1 cellular context compared by ENCODE assay signal in the genomic region with DNA sequence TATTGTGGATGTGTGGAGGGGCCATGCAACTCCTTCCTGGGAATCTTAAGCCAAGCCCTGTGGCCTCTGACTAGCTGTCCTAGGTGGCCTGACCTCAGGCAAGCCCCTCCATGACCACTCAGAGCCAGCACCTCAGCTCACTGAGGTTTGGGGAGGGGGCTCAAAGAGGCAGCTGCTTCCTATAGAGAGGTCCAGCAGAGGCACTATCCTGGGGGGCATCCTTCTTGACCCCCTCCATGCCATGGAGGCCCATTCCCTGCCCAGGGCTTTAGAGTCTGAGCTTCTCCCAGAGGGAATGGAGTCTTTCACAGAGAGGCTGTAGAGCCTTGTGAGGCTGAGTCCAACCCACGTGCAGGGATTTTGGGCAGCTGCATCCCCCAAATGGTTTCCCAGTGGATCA.
TF ChIP-seq lines count a peak whose summit lies in the region.

No MANE protein-coding gene starts in this region.

TF ChIP-seq in H1, 55 proteins besides CTCF, POLR2A, EP300 and RAD21:
- TF ChIP-seq RXRA (IDR thresholded peaks at IDR 0.05; ENCODE audit: insufficient read depth, low read depth, low read length) (no peak), PHF8 (conservative IDR thresholded peaks at IDR 0.05; ENCODE audit: low read depth, low read length) (no peak), SUZ12 (IDR thresholded peaks at IDR 0.05; ENCODE audit: low read length) (no peak), SIRT6 (IDR thresholded peaks at IDR 0.05; ENCODE audit: low read length) (no peak), TBP (IDR thresholded peaks at IDR 0.05; ENCODE audit: low read depth, low read length) (no peak), BACH1 (IDR thresholded peaks at IDR 0.05; ENCODE audit: low read length) (no peak), NANOG (IDR thresholded peaks at IDR 0.05; ENCODE audit: insufficient read depth, low read depth, low read length, poor library complexity, severe bottlenecking) (no peak), MAX (IDR thresholded peaks at IDR 0.05) (no peak), CHD1 (IDR thresholded peaks at IDR 0.05; ENCODE audit: low read depth, low read length) (no peak), HDAC2 (IDR thresholded peaks at IDR 0.05; ENCODE audit: borderline replicate concordance in 1 of 2, low read depth in 2 of 2, low read length in 2 of 2) (no peak), SAP30 (IDR thresholded peaks at IDR 0.05; ENCODE audit: insufficient read depth, insufficient replicate concordance, low read length) (no peak), TCF12 (IDR thresholded peaks at IDR 0.05; ENCODE audit: low read depth, low read length) (no peak), CHD2 (IDR thresholded peaks at IDR 0.05; ENCODE audit: low read length) (no peak), SP4 (IDR thresholded peaks at IDR 0.05; ENCODE audit: low read length) (no peak), BRCA1 (IDR thresholded peaks at IDR 0.05; ENCODE audit: low read depth, low read length) (no peak)
- TF ChIP-seq, protein P1, sequence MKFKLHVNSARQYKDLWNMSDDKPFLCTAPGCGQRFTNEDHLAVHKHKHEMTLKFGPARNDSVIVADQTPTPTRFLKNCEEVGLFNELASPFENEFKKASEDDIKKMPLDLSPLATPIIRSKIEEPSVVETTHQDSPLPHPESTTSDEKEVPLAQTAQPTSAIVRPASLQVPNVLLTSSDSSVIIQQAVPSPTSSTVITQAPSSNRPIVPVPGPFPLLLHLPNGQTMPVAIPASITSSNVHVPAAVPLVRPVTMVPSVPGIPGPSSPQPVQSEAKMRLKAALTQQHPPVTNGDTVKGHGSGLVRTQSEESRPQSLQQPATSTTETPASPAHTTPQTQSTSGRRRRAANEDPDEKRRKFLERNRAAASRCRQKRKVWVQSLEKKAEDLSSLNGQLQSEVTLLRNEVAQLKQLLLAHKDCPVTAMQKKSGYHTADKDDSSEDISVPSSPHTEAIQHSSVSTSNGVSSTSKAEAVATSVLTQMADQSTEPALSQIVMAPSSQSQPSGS (IDR thresholded peaks at IDR 0.05; ENCODE audit: low read length) = no peak
- TF ChIP-seq, protein P2, sequence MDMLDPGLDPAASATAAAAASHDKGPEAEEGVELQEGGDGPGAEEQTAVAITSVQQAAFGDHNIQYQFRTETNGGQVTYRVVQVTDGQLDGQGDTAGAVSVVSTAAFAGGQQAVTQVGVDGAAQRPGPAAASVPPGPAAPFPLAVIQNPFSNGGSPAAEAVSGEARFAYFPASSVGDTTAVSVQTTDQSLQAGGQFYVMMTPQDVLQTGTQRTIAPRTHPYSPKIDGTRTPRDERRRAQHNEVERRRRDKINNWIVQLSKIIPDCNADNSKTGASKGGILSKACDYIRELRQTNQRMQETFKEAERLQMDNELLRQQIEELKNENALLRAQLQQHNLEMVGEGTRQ (IDR thresholded peaks at IDR 0.05; ENCODE audit: low read length) = no peak
